8 cellular contexts compared by ENCODE assay signal in the genomic region with DNA sequence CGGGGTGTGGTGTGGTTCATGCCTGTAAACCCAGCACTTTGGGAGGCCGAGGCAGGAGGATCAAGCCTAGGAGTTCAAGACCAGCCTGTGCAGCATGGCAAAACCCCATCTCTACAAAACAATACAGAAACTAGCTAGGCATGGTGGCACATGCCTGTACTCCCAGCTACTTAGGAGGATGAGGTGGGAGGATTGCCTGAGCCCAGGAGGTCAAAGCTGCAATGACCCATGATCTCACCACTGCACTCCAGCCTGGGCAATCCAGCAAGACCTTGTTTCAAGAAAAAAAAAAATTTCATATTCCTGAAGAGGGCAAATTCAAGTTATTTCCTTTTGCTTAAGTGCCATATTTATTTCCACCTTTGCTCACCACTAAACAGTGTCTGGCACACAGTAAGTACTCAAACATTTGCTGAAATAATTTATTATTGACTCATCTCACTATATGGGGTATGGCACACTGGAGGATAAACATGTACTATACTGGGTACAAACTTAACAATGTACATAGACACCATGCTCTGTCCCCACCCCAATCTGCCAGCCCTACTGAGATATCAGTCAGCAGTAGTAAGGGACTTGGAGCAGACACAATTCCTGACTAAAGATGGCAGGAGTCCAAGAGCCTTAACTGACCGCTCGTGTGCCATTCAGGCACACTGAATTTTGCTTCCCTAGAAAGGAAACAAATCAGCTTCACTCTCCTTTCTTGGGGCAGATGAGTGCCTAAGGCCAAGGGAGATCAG. TPM values are rescaled to one million over a fixed set of nuclear protein-coding genes. Genes with fewer than 3 reads are reported as not detected.
DNase-seq lines count a peak whose midpoint lies in the region; ATAC-seq and TF ChIP-seq lines count a peak whose summit lies in the region.

No MANE protein-coding gene starts in this region.

- no peaks in the 10 kb centered on the region for H3K27me3 ChIP-seq in BE2C

- no peaks in the 10 kb centered on the region for H3K27me3 Mint-ChIP-seq in mesothelial cell of epicardium (ENCODE audit: low read depth)

- TF ChIP-seq CTCF in BE2C (IDR thresholded peaks at IDR 0.05; ENCODE audit: low read depth, low read length) (no peak), mucosa of descending colon (IDR thresholded peaks at IDR 0.05) (no peak), mesothelial cell of epicardium (IDR thresholded peaks at IDR 0.05; ENCODE audit: unreplicated experiment) (no peak)

- ATAC-seq in mucosa of descending colon (peak; percentile 97), HG03280 (IDR thresholded peaks at IDR 0.05; ENCODE audit: unreplicated experiment) (no peak)

- H3K9me3 Mint-ChIP-seq in mesothelial cell of epicardium = no peaks in the 10 kb centered on the region

- H3K27ac Mint-ChIP-seq in mesothelial cell of epicardium = no peak overlapping the region

- DNase-seq in BE2C = peak; percentile 42
- DNase-seq in NCI-H2081 treated with DMSO at 0.1 percent for 48 hours (lab: John Stamatoyannopoulos, UW) = peak; percentile 51
- DNase-seq in dermis microvascular lymphatic vessel endothelial cell (ENCODE audit: low read depth in 2 of 2) = peak; percentile 43 to 82
- peak in 1 of 3 donors; percentile 63 for DNase-seq in mucosa of descending colon
- no peak for DNase-seq in NCI-H82 treated with DMSO at 0.1 percent for 48 hours (lab: John Stamatoyannopoulos, UW; ENCODE audit: unreplicated experiment)
- no peak for DNase-seq in mesothelial cell of epicardium (ENCODE audit: low spot score in 2 of 2, unreplicated experiment in 2 of 2)
- no peak for DNase-seq in stimulated activated CD4-positive, alpha-beta T cell treated with anti-CD3 and anti-CD28 coated beads, Interleukin-4, amount 100 ng/mL, for 4 hours

- H3K9me3 ChIP-seq in BE2C = no peaks in the 10 kb centered on the region
- H3K9me3 ChIP-seq in mucosa of descending colon = no peaks in the 10 kb centered on the region

- H3K36me3 ChIP-seq in BE2C = peaks cover 6% of the 10 kb centered on the region; the same call in 1 of the 2 replicates
- no peaks in the 10 kb centered on the region for H3K36me3 ChIP-seq in mucosa of descending colon (ENCODE audit: low read depth)

- H3K4me3 ChIP-seq in BE2C (ENCODE audit: low read depth, low read length) (no peak overlapping the region), mucosa of descending colon (no peak overlapping the region)

- peaks cover 10% of the 10 kb centered on the region for H3K4me1 Mint-ChIP-seq in mesothelial cell of epicardium

- H3K4me1 ChIP-seq in BE2C (no peaks in the 10 kb centered on the region; the same call in 1 of the 2 replicates), mucosa of descending colon (ENCODE audit: low read depth) (peaks cover 6% of the 10 kb centered on the region)

- intact Hi-C loops in mucosa of descending colon (cut with DNase I, micrococcal nuclease) = no loop called here

- peaks cover 18% of the 10 kb centered on the region for H3K36me3 Mint-ChIP-seq in mesothelial cell of epicardium

- no peak overlapping the region for H3K4me3 Mint-ChIP-seq in mesothelial cell of epicardium

RNA-seq across cellular contexts. Expression of gene MEAF6, which starts 15.5 kb away (rescaled TPM):
- 54.8 TPM for polyA plus RNA-seq in BE2C (2012; ENCODE audit: insufficient read depth, insufficient read length, low read depth)
- total RNA-seq in dermis microvascular lymphatic vessel endothelial cell (34.1 and 39.4 TPM in 2 replicates), mucosa of descending colon (10 to 100 TPM; 30.2 to 59.5 (median 35.4) TPM), mesothelial cell of epicardium (58.2 to 58.7 TPM (median 58.4 TPM) in 3 replicates)

RNA-seq across cellular contexts. Expression of gene ZC3H12A, which starts 24.7 kb away (rescaled TPM):
- polyA plus RNA-seq in BE2C (2012; ENCODE audit: insufficient read depth, insufficient read length, low read depth) = 1.6 TPM
- 1.9 and 2.3 TPM in 2 replicates for total RNA-seq in dermis microvascular lymphatic vessel endothelial cell
- total RNA-seq in mucosa of descending colon = 10 to 100 TPM; 25.6 to 42.4 (median 25.9) TPM
- 8.9 to 11.1 TPM (median 9.2 TPM) in 3 replicates for total RNA-seq in mesothelial cell of epicardium

RNA-seq across cellular contexts. Expression of gene SNIP1, which starts 55.0 kb away (rescaled TPM):
- polyA plus RNA-seq in BE2C (2012; ENCODE audit: insufficient read depth, insufficient read length, low read depth) = 23.3 TPM
- total RNA-seq in dermis microvascular lymphatic vessel endothelial cell (10.1 and 16.2 TPM in 2 replicates), mucosa of descending colon (10 to 100 TPM; 16.8 to 22.5 (median 21.3) TPM), mesothelial cell of epicardium (22.9 to 27.1 TPM (median 23.7 TPM) in 3 replicates)

RNA-seq across cellular contexts. Expression of gene DNALI1, which starts 57.7 kb away (rescaled TPM):
- 4.9 TPM for polyA plus RNA-seq in BE2C (2012; ENCODE audit: insufficient read depth, insufficient read length, low read depth)
- total RNA-seq in dermis microvascular lymphatic vessel endothelial cell = 0.26 and 0.51 TPM in 2 replicates
- 1 to 10 TPM; 3.2 to 9.1 (median 3.6) TPM for total RNA-seq in mucosa of descending colon
- total RNA-seq in mesothelial cell of epicardium = 12.5 to 15.7 TPM (median 14.9 TPM) in 3 replicates

Comparison
In these comparisons a context has a peak if more than half of its experiments do, and no peak if none do; other contexts are left out.
1. DNase-seq: peak in BE2C (single experiment), NCI-H2081 treated with DMSO at 0.1 percent for 48 hours (single experiment) and dermis microvascular lymphatic vessel endothelial cell (2 of 2); none in NCI-H82 treated with DMSO at 0.1 percent for 48 hours (single experiment), mesothelial cell of epicardium (0 of 2) and stimulated activated CD4-positive, alpha-beta T cell treated with anti-CD3 and anti-CD28 coated beads, Interleukin-4, amount 100 ng/mL, for 4 hours (0 of 2).